In the genomic region with DNA sequence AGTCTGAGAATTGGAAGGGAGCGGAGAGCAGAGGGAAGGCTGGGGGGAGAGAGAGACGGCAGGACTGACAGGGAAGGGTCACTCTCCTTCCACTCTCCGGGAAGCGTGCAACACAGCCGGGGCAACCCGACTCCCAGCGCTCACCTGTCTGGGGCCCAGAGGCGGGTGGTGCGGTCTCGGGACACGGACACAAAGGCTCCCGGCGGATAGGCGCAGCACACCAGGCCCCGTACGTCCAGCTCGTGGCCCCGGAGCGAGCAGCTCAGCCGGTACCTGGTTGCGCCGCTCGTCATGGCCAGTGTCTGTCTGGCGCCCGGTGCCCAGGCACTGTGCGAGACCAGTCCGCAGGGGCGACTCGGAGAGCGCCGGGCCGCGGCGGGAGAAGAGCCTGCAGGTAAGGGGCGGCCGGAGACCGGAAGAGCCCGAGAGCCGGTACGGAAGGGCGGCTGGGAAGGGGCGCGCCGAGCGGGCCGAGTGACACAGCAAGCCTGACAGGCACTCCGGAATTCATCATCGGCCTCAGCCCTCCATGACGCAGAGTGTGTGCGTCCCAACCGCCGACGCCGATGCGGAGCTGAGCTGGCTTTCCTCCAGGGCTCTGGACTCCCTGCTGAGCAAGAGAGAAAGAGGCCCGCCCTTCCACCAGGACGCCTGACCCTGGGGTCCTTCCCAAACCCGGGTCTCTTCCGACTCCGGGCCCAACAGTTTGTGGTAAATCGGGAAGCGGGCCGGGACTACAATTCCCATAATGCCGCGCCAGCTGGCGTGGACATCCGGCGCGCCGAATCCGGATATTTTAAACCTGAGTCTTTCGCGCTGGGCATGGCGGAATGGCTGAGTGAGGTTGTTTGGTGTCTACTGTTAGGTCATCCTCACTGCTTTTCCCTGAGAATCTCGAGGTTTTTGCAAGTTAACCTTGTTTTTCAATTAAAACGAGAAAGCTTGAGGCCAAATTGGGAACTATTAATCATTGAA, we compare ENCODE assay signal across 1 cellular context.
TF ChIP-seq lines count a peak whose summit lies in the region.

A gene (minus strand): TSS at position 490 of the 975 bp plus-strand sequence. CDS start 197 bp downstream, at position 293.

TF ChIP-seq in K562, 482 proteins besides CTCF, POLR2A, EP300 and RAD21 (continued from another document):
- TF ChIP-seq ZNF444 (CRISPR knock-in tag; IDR thresholded peaks at IDR 0.05) = no peak
- TF ChIP-seq, protein P1, sequence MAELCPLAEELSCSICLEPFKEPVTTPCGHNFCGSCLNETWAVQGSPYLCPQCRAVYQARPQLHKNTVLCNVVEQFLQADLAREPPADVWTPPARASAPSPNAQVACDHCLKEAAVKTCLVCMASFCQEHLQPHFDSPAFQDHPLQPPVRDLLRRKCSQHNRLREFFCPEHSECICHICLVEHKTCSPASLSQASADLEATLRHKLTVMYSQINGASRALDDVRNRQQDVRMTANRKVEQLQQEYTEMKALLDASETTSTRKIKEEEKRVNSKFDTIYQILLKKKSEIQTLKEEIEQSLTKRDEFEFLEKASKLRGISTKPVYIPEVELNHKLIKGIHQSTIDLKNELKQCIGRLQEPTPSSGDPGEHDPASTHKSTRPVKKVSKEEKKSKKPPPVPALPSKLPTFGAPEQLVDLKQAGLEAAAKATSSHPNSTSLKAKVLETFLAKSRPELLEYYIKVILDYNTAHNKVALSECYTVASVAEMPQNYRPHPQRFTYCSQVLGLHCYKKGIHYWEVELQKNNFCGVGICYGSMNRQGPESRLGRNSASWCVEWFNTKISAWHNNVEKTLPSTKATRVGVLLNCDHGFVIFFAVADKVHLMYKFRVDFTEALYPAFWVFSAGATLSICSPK (IDR thresholded peaks at IDR 0.05; ENCODE audit: borderline replicate concordance) = no peak
- TF ChIP-seq PHB (CRISPR knock-in tag; IDR thresholded peaks at IDR 0.05) = no peak
- no peak for TF ChIP-seq TARDBP (IDR thresholded peaks at IDR 0.05)
- no peak for TF ChIP-seq NR4A1 (CRISPR knock-in tag; IDR thresholded peaks at IDR 0.05)
- TF ChIP-seq NR4A1 (tag; IDR thresholded peaks at IDR 0.05) = no peak
- no peak for TF ChIP-seq POLR2AphosphoS2 (IDR thresholded peaks at IDR 0.05; ENCODE audit: low read length)
- TF ChIP-seq BCL6 (CRISPR knock-in tag; IDR thresholded peaks at IDR 0.05) = no peak
- peak; percentile 34 for TF ChIP-seq TBP (optimal IDR thresholded peaks at IDR 0.05; ENCODE audit: low read depth, low read length)
- no peak for TF ChIP-seq STAG1 (CRISPR knock-in tag; IDR thresholded peaks at IDR 0.05; ENCODE audit: borderline replicate concordance)
- no peak for TF ChIP-seq NBN (IDR thresholded peaks at IDR 0.05; ENCODE audit: low read depth)
- TF ChIP-seq IRF2 (CRISPR knock-in tag; IDR thresholded peaks at IDR 0.05) = no peak
- TF ChIP-seq ATF1 (CRISPR knock-in tag; IDR thresholded peaks at IDR 0.05) = peak; percentile 66
- TF ChIP-seq ATF1 (tag; IDR thresholded peaks at IDR 0.05) = peak; percentile 98
- peak in 1 of 2 experiments; percentile 70; a peak in 2 of 4 replicates for TF ChIP-seq CSDE1 (IDR thresholded peaks at IDR 0.05)
- TF ChIP-seq, protein P2, sequence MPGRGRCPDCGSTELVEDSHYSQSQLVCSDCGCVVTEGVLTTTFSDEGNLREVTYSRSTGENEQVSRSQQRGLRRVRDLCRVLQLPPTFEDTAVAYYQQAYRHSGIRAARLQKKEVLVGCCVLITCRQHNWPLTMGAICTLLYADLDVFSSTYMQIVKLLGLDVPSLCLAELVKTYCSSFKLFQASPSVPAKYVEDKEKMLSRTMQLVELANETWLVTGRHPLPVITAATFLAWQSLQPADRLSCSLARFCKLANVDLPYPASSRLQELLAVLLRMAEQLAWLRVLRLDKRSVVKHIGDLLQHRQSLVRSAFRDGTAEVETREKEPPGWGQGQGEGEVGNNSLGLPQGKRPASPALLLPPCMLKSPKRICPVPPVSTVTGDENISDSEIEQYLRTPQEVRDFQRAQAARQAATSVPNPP (IDR thresholded peaks at IDR 0.05; ENCODE audit: borderline replicate concordance, insufficient read depth, insufficient read length) = no peak
- peak; percentile 66 for TF ChIP-seq NFIC (IDR thresholded peaks at IDR 0.05)
- TF ChIP-seq, protein P3, sequence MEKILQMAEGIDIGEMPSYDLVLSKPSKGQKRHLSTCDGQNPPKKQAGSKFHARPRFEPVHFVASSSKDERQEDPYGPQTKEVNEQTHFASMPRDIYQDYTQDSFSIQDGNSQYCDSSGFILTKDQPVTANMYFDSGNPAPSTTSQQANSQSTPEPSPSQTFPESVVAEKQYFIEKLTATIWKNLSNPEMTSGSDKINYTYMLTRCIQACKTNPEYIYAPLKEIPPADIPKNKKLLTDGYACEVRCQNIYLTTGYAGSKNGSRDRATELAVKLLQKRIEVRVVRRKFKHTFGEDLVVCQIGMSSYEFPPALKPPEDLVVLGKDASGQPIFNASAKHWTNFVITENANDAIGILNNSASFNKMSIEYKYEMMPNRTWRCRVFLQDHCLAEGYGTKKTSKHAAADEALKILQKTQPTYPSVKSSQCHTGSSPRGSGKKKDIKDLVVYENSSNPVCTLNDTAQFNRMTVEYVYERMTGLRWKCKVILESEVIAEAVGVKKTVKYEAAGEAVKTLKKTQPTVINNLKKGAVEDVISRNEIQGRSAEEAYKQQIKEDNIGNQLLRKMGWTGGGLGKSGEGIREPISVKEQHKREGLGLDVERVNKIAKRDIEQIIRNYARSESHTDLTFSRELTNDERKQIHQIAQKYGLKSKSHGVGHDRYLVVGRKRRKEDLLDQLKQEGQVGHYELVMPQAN (IDR thresholded peaks at IDR 0.05; ENCODE audit: borderline replicate concordance) = 0 out of 2 replicates have a peak, but pooled peaks have one; percentile 38
- no peak for TF ChIP-seq ZNF197 (CRISPR knock-in tag; IDR thresholded peaks at IDR 0.05; ENCODE audit: low read depth)
- TF ChIP-seq ZFX (CRISPR knock-in tag; IDR thresholded peaks at IDR 0.05) = peak; percentile 72
- no peak for TF ChIP-seq XRCC3 (IDR thresholded peaks at IDR 0.05)
- TF ChIP-seq, protein P4, sequence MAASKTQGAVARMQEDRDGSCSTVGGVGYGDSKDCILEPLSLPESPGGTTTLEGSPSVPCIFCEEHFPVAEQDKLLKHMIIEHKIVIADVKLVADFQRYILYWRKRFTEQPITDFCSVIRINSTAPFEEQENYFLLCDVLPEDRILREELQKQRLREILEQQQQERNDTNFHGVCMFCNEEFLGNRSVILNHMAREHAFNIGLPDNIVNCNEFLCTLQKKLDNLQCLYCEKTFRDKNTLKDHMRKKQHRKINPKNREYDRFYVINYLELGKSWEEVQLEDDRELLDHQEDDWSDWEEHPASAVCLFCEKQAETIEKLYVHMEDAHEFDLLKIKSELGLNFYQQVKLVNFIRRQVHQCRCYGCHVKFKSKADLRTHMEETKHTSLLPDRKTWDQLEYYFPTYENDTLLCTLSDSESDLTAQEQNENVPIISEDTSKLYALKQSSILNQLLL (CRISPR knock-in tag; IDR thresholded peaks at IDR 0.05; ENCODE audit: borderline replicate concordance) = no peak
- TF ChIP-seq, protein P5, sequence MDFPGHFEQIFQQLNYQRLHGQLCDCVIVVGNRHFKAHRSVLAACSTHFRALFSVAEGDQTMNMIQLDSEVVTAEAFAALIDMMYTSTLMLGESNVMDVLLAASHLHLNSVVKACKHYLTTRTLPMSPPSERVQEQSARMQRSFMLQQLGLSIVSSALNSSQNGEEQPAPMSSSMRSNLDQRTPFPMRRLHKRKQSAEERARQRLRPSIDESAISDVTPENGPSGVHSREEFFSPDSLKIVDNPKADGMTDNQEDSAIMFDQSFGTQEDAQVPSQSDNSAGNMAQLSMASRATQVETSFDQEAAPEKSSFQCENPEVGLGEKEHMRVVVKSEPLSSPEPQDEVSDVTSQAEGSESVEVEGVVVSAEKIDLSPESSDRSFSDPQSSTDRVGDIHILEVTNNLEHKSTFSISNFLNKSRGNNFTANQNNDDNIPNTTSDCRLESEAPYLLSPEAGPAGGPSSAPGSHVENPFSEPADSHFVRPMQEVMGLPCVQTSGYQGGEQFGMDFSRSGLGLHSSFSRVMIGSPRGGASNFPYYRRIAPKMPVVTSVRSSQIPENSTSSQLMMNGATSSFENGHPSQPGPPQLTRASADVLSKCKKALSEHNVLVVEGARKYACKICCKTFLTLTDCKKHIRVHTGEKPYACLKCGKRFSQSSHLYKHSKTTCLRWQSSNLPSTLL (IDR thresholded peaks at IDR 0.05) = no peak
- no peak for TF ChIP-seq SREBF1 (IDR thresholded peaks at IDR 0.05; ENCODE audit: borderline replicate concordance, low read depth, low read length)
- no peak for TF ChIP-seq HOXB6 (CRISPR knock-in tag; IDR thresholded peaks at IDR 0.05; ENCODE audit: borderline replicate concordance)
- no peak for TF ChIP-seq U2AF1 (optimal IDR thresholded peaks at IDR 0.05; ENCODE audit: low read depth, low read length)
- no peak for TF ChIP-seq ZNF146 (CRISPR knock-in tag; IDR thresholded peaks at IDR 0.05; ENCODE audit: unreplicated experiment)
- TF ChIP-seq HDAC6 (IDR thresholded peaks at IDR 0.05; ENCODE audit: low read depth, low read length) = no peak
- TF ChIP-seq BACH1 (tag; IDR thresholded peaks at IDR 0.05) = no peak
- TF ChIP-seq ZFPM2 (CRISPR knock-in tag; IDR thresholded peaks at IDR 0.05) = no peak
- TF ChIP-seq KLF10 (CRISPR knock-in tag; IDR thresholded peaks at IDR 0.05) = no peak
- TF ChIP-seq, protein P6, sequence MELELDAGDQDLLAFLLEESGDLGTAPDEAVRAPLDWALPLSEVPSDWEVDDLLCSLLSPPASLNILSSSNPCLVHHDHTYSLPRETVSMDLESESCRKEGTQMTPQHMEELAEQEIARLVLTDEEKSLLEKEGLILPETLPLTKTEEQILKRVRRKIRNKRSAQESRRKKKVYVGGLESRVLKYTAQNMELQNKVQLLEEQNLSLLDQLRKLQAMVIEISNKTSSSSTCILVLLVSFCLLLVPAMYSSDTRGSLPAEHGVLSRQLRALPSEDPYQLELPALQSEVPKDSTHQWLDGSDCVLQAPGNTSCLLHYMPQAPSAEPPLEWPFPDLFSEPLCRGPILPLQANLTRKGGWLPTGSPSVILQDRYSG (tag; conservative IDR thresholded peaks at IDR 0.05; ENCODE audit: low read depth) = no peak
- TF ChIP-seq ARNT (IDR thresholded peaks at IDR 0.05) = no peak
- TF ChIP-seq, protein P7, sequence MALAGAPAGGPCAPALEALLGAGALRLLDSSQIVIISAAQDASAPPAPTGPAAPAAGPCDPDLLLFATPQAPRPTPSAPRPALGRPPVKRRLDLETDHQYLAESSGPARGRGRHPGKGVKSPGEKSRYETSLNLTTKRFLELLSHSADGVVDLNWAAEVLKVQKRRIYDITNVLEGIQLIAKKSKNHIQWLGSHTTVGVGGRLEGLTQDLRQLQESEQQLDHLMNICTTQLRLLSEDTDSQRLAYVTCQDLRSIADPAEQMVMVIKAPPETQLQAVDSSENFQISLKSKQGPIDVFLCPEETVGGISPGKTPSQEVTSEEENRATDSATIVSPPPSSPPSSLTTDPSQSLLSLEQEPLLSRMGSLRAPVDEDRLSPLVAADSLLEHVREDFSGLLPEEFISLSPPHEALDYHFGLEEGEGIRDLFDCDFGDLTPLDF (CRISPR knock-in tag; IDR thresholded peaks at IDR 0.05) = no peak
